In the genomic region with DNA sequence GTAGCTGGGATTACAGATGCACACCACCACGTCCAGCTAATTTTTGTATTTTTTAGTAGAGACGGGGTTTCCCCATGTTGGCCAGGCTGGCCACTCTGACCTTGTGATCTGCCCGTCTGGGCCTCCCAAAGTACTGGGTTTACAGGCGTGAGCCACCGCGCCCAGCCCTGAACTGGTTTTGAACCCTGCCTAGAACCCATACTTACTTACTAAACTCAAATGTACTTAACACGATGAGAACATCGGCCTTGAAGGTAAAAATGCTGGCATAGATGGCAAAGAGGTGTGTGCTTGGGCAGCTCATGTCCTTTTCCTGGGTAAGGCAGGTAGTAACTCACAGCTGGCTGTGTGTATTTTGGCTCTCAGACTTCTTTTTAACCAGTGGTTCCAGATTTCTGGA, we compare ENCODE assay signal across 14 cellular contexts. TPM values are rescaled to one million over a fixed set of nuclear protein-coding genes. Genes with fewer than 3 reads are reported as not detected.
DNase-seq lines count a peak whose midpoint lies in the region; ATAC-seq and TF ChIP-seq lines count a peak whose summit lies in the region.
"Had no signal": no experiment of that assay in that cellular context is flagged by ENCODE, and none has a peak within 500 bp of the region (broad histone marks: within the 10 kb centered on the region; RNA-seq: fewer than 3 reads in every experiment).

No MANE protein-coding gene starts in this region.

- H3K27ac ChIP-seq in ACC112 (ENCODE audit: low read depth, low read length) (0 out of 2 replicates have a peak overlapping the region, but pooled peaks have one; percentile 3), prostate gland (peak overlapping the region; percentile 99 to 100)
- no peak overlapping the region for H3K27ac ChIP-seq in CD8-positive, alpha-beta T cell (ENCODE audit: low read depth, low read length)

- intact Hi-C loops in CD8-positive, alpha-beta T cell (cut with DNase I, micrococcal nuclease): loop anchor here in 1 of 2 experiments (5.0 kb wide), 1 partner anchor 66 kb away; no protein-coding TSS in a partner anchor
- intact Hi-C loops in prostate gland (cut with DNase I): loop anchor here (10.0 kb wide), 1 partner anchor 389 kb away; a partner anchor contains a TSS
- intact Hi-C loops in activated T-helper 2 cell treated with anti-CD3 and anti-CD28 coated beads, Interferon-gamma antibody, Interleukin-2, Interleukin-4, amounts not matched to agents 10 μg/mL and 5 μg/mL and 100 μg/mL, durations not matched to agents 14 hours and 24 hours and 36 hours (cut with micrococcal nuclease): loop anchor here (2.0 to 5.0 kb wide), 2 partner anchors 69 to 431 kb away; no protein-coding TSS in a partner anchor

- POLR2A ChIA-PET in CD8-positive, alpha-beta T cell (lab: Charles Lee): interaction anchor here (1.0 to 1.3 kb wide), 3 partner anchors 88 to 151 kb away, joined by 3 read pairs; no protein-coding TSS in a partner anchor

- H2AFZ ChIP-seq in ACC112 (ENCODE audit: low read length, unreplicated experiment): no peak overlapping the region

- H3K4me3 ChIP-seq in ACC112 (ENCODE audit: low read depth, low read length): no peak overlapping the region
- no peak overlapping the region for H3K4me3 ChIP-seq in CD8-positive, alpha-beta T cell (ENCODE audit: low read depth, low read length)
- H3K4me3 ChIP-seq in prostate gland: no peak overlapping the region

- no peak overlapping the region for H3K4me3 Mint-ChIP-seq in CD8-positive, alpha-beta T cell
- no peak overlapping the region for H3K4me3 Mint-ChIP-seq in activated T-helper 2 cell treated with anti-CD3 and anti-CD28 coated beads, Interferon-gamma antibody, Interleukin-2, Interleukin-4, amounts not matched to agents 10 μg/mL and 5 μg/mL and 100 μg/mL, durations not matched to agents 14 hours and 24 hours and 36 hours (ENCODE audit: low read depth)

- no peaks in the 10 kb centered on the region for H3K36me3 ChIP-seq in ACC112 (ENCODE audit: insufficient read depth, low read length)
- no peaks in the 10 kb centered on the region for H3K36me3 ChIP-seq in CD8-positive, alpha-beta T cell (ENCODE audit: insufficient read depth, low read length)
- H3K36me3 ChIP-seq in prostate gland: no peaks in the 10 kb centered on the region

- no peak for TF ChIP-seq POLR2A in prostate gland (IDR thresholded peaks at IDR 0.05)

- CTCF ChIA-PET in CD8-positive, alpha-beta T cell (lab: Charles Lee): interaction anchor here (1.2 to 17.2 kb wide), 10 partner anchors 45 to 436 kb away, joined by 3 to 341 read pairs (median 12); a partner anchor contains a TSS

- peaks cover 4% of the 10 kb centered on the region for H3K36me3 Mint-ChIP-seq in CD8-positive, alpha-beta T cell
- H3K36me3 Mint-ChIP-seq in activated T-helper 2 cell treated with anti-CD3 and anti-CD28 coated beads, Interferon-gamma antibody, Interleukin-2, Interleukin-4, amounts not matched to agents 10 μg/mL and 5 μg/mL and 100 μg/mL, durations not matched to agents 14 hours and 24 hours and 36 hours (ENCODE audit: low read depth): no peaks in the 10 kb centered on the region

- H3K9me3 Mint-ChIP-seq in CD8-positive, alpha-beta T cell: no peaks in the 10 kb centered on the region
- no peaks in the 10 kb centered on the region for H3K9me3 Mint-ChIP-seq in activated T-helper 2 cell treated with anti-CD3 and anti-CD28 coated beads, Interferon-gamma antibody, Interleukin-2, Interleukin-4, amounts not matched to agents 10 μg/mL and 5 μg/mL and 100 μg/mL, durations not matched to agents 14 hours and 24 hours and 36 hours
- H3K9me3 Mint-ChIP-seq: activated naive CD8-positive, alpha-beta T cell treated with anti-CD3 and anti-CD28 coated beads for 36 hours had no signal

- H3K27me3 ChIP-seq in ACC112 (ENCODE audit: insufficient read depth, low read length): no peaks in the 10 kb centered on the region
- no peaks in the 10 kb centered on the region for H3K27me3 ChIP-seq in CD8-positive, alpha-beta T cell (ENCODE audit: insufficient read depth, low read length)
- no peaks in the 10 kb centered on the region for H3K27me3 ChIP-seq in prostate gland (replicated peaks; ENCODE audit: insufficient read depth)

- TF ChIP-seq CTCF in CD8-positive, alpha-beta T cell (IDR thresholded peaks at IDR 0.05): no peak
- TF ChIP-seq CTCF in prostate gland (IDR thresholded peaks at IDR 0.05): no peak

- peaks cover 75% of the 10 kb centered on the region for H3K4me1 Mint-ChIP-seq in CD8-positive, alpha-beta T cell (ENCODE audit: low read depth)
- peaks cover 51% of the 10 kb centered on the region for H3K4me1 Mint-ChIP-seq in activated T-helper 2 cell treated with anti-CD3 and anti-CD28 coated beads, Interferon-gamma antibody, Interleukin-2, Interleukin-4, amounts not matched to agents 10 μg/mL and 5 μg/mL and 100 μg/mL, durations not matched to agents 14 hours and 24 hours and 36 hours (ENCODE audit: low read depth)

- H3K4me1 ChIP-seq in ACC112 (ENCODE audit: control insufficient read depth, insufficient read depth, low read length, unreplicated experiment): peaks cover 42% of the 10 kb centered on the region
- peaks cover 80% of the 10 kb centered on the region for H3K4me1 ChIP-seq in CD8-positive, alpha-beta T cell (ENCODE audit: insufficient read depth, low read length)
- H3K4me1 ChIP-seq in prostate gland (replicated peaks): peaks cover 48% of the 10 kb centered on the region

- peak overlapping the region; percentile 57 for H3K27ac Mint-ChIP-seq in CD8-positive, alpha-beta T cell
- H3K27ac Mint-ChIP-seq in activated T-helper 2 cell treated with anti-CD3 and anti-CD28 coated beads, Interferon-gamma antibody, Interleukin-2, Interleukin-4, amounts not matched to agents 10 μg/mL and 5 μg/mL and 100 μg/mL, durations not matched to agents 14 hours and 24 hours and 36 hours: no peak overlapping the region

- ATAC-seq in CD8-positive, alpha-beta T cell: no peak
- ATAC-seq in esophagus mucosa (peak; percentile 9), HG02623 (IDR thresholded peaks at IDR 0.05; ENCODE audit: unreplicated experiment) (no peak), GM19397 (IDR thresholded peaks at IDR 0.05; ENCODE audit: unreplicated experiment) (no peak)
- ATAC-seq: left colon had no signal

- H3K27me3 Mint-ChIP-seq in CD8-positive, alpha-beta T cell (ENCODE audit: low read depth): no peaks in the 10 kb centered on the region
- no peaks in the 10 kb centered on the region for H3K27me3 Mint-ChIP-seq in activated T-helper 2 cell treated with anti-CD3 and anti-CD28 coated beads, Interferon-gamma antibody, Interleukin-2, Interleukin-4, amounts not matched to agents 10 μg/mL and 5 μg/mL and 100 μg/mL, durations not matched to agents 14 hours and 24 hours and 36 hours (ENCODE audit: low read depth)
- H3K27me3 Mint-ChIP-seq: activated naive CD8-positive, alpha-beta T cell treated with anti-CD3 and anti-CD28 coated beads for 36 hours had no signal

- no peak for DNase-seq in CD8-positive, alpha-beta T cell
- DNase-seq in prostate gland (ENCODE audit: low spot score): peak; percentile 72
- DNase-seq in activated T-helper 2 cell treated with anti-CD3 and anti-CD28 coated beads, Interferon-gamma antibody, Interleukin-2, Interleukin-4, amounts not matched to agents 10 μg/mL and 5 μg/mL and 100 μg/mL, durations not matched to agents 14 hours and 24 hours and 36 hours (ENCODE audit: low spot score): no peak
- DNase-seq: activated naive CD8-positive, alpha-beta T cell treated with anti-CD3 and anti-CD28 coated beads for 36 hours; foreskin fibroblast; Kasumi-1; NCI-H2081 treated with DMSO at 0.1 percent for 48 hours; T1000 had no signal

- no peaks in the 10 kb centered on the region for H3K9me3 ChIP-seq in CD8-positive, alpha-beta T cell (ENCODE audit: low read length)
- H3K9me3 ChIP-seq in prostate gland: no peaks in the 10 kb centered on the region

- WGBS in prostate gland: 64% methylated on average over 8 of the region's 8 CpGs

- H3K79me2 ChIP-seq in ACC112 (ENCODE audit: control insufficient read depth, insufficient read depth, low read length, unreplicated experiment): no peaks in the 10 kb centered on the region

RNA-seq across cellular contexts. Expression of a gene that starts 3.2 kb away (rescaled TPM):
- 1 to 10 TPM; 1.1 to 1.5 TPM for total RNA-seq in CD8-positive, alpha-beta T cell
- not detected for total RNA-seq in esophagus mucosa
- 1 to 10 TPM; 1.7 to 4.4 TPM for total RNA-seq in prostate gland
- total RNA-seq in activated T-helper 2 cell treated with anti-CD3 and anti-CD28 coated beads, Interferon-gamma antibody, Interleukin-2, Interleukin-4, amounts not matched to agents 10 μg/mL and 5 μg/mL and 100 μg/mL, durations not matched to agents 14 hours and 24 hours and 36 hours: 0.89 and 0.97 TPM in 2 replicates

RNA-seq across cellular contexts. Expression of a gene that starts 42.8 kb away (rescaled TPM):
- total RNA-seq in CD8-positive, alpha-beta T cell: not detected
- not detected for total RNA-seq in esophagus mucosa
- total RNA-seq in prostate gland: not detected
- not detected in 2 replicates for total RNA-seq in activated T-helper 2 cell treated with anti-CD3 and anti-CD28 coated beads, Interferon-gamma antibody, Interleukin-2, Interleukin-4, amounts not matched to agents 10 μg/mL and 5 μg/mL and 100 μg/mL, durations not matched to agents 14 hours and 24 hours and 36 hours
- total RNA-seq: activated naive CD8-positive, alpha-beta T cell treated with anti-CD3 and anti-CD28 coated beads for 36 hours; left colon; omental fat pad had no signal

RNA-seq across cellular contexts. Expression of a gene that starts 44.9 kb away (rescaled TPM):
- 10 to 100 TPM; 25.7 to 27.1 TPM for total RNA-seq in CD8-positive, alpha-beta T cell
- 65.5 TPM for total RNA-seq in esophagus mucosa
- total RNA-seq in prostate gland: 100 to 1,000 TPM; 201 to 248 TPM
- total RNA-seq in activated T-helper 2 cell treated with anti-CD3 and anti-CD28 coated beads, Interferon-gamma antibody, Interleukin-2, Interleukin-4, amounts not matched to agents 10 μg/mL and 5 μg/mL and 100 μg/mL, durations not matched to agents 14 hours and 24 hours and 36 hours: 88.1 and 90.9 TPM in 2 replicates

RNA-seq across cellular contexts. Expression of a gene that starts 47.2 kb away (rescaled TPM):
- not detected for total RNA-seq in CD8-positive, alpha-beta T cell
- total RNA-seq in esophagus mucosa (not detected), prostate gland (not detected)
- total RNA-seq in activated T-helper 2 cell treated with anti-CD3 and anti-CD28 coated beads, Interferon-gamma antibody, Interleukin-2, Interleukin-4, amounts not matched to agents 10 μg/mL and 5 μg/mL and 100 μg/mL, durations not matched to agents 14 hours and 24 hours and 36 hours: not detected in 2 replicates
- total RNA-seq: activated naive CD8-positive, alpha-beta T cell treated with anti-CD3 and anti-CD28 coated beads for 36 hours; left colon; omental fat pad had no signal
